ENCODE assay signal across 14 cellular contexts in genomic region chr2:224837558-224837957, GRCh38.
DNase-seq lines count a peak whose midpoint lies in the region; FAIRE-seq and TF ChIP-seq lines count a peak whose summit lies in the region.
"Had no signal": no experiment of that assay in that cellular context is flagged by ENCODE, and none has a peak within 500 bp of the region (broad histone marks: within the 10 kb centered on the region; RNA-seq: fewer than 3 reads in every experiment).

No MANE protein-coding gene starts in this region.

- no peak for TF ChIP-seq EP300 in suprapubic skin (IDR thresholded peaks at IDR 0.05)

- H3K4me1 ChIP-seq in kidney (ENCODE audit: control insufficient read depth in 1 of 2, insufficient read depth in 1 of 2, low read depth in 1 of 2, low read length in 2 of 2): no peaks in the 10 kb centered on the region
- H3K4me1 ChIP-seq in suprapubic skin: no peaks in the 10 kb centered on the region
- H3K4me1 ChIP-seq: uterus had no signal

- FAIRE-seq in kidney (lab: Jason Lieb, UNC): no peak
- FAIRE-seq: islet of Langerhans had no signal

- H3K27me3 Mint-ChIP-seq in activated T-helper 2 cell treated with anti-CD3 and anti-CD28 coated beads, Interferon-gamma antibody, Interleukin-2, Interleukin-4, amounts not matched to agents 10 μg/mL and 5 μg/mL and 100 μg/mL, durations not matched to agents 14 hours and 24 hours and 36 hours (ENCODE audit: low read depth): no peaks in the 10 kb centered on the region
- H3K27me3 Mint-ChIP-seq in nephron progenitor cell (ENCODE audit: low read depth, poor library complexity): peaks cover 7% of the 10 kb centered on the region

- no peaks in the 10 kb centered on the region for H3K4me1 Mint-ChIP-seq in activated T-helper 2 cell treated with anti-CD3 and anti-CD28 coated beads, Interferon-gamma antibody, Interleukin-2, Interleukin-4, amounts not matched to agents 10 μg/mL and 5 μg/mL and 100 μg/mL, durations not matched to agents 14 hours and 24 hours and 36 hours (ENCODE audit: low read depth)
- H3K4me1 Mint-ChIP-seq in nephron progenitor cell: no peaks in the 10 kb centered on the region

- TF ChIP-seq POLR2A in suprapubic skin (IDR thresholded peaks at IDR 0.05): no peak

- TF ChIP-seq CTCF in kidney (IDR thresholded peaks at IDR 0.05; ENCODE audit: borderline replicate concordance, extremely low read depth, insufficient read depth): no peak
- TF ChIP-seq CTCF in suprapubic skin (IDR thresholded peaks at IDR 0.05): no peak
- no peak for TF ChIP-seq CTCF in nephron progenitor cell (IDR thresholded peaks at IDR 0.05)

- no peaks in the 10 kb centered on the region for H3K9me3 ChIP-seq in kidney (ENCODE audit: control insufficient read depth in 1 of 2, low read length in 2 of 2)
- H3K9me3 ChIP-seq in suprapubic skin: no peaks in the 10 kb centered on the region
- H3K9me3 ChIP-seq: uterus had no signal

- H3K9me3 Mint-ChIP-seq in activated T-helper 2 cell treated with anti-CD3 and anti-CD28 coated beads, Interferon-gamma antibody, Interleukin-2, Interleukin-4, amounts not matched to agents 10 μg/mL and 5 μg/mL and 100 μg/mL, durations not matched to agents 14 hours and 24 hours and 36 hours: peaks cover 4% of the 10 kb centered on the region
- H3K9me3 Mint-ChIP-seq in nephron progenitor cell: no peaks in the 10 kb centered on the region

- H3K36me3 Mint-ChIP-seq in activated T-helper 2 cell treated with anti-CD3 and anti-CD28 coated beads, Interferon-gamma antibody, Interleukin-2, Interleukin-4, amounts not matched to agents 10 μg/mL and 5 μg/mL and 100 μg/mL, durations not matched to agents 14 hours and 24 hours and 36 hours (ENCODE audit: low read depth): peaks cover 93% of the 10 kb centered on the region
- H3K36me3 Mint-ChIP-seq in nephron progenitor cell (ENCODE audit: low read depth): no peaks in the 10 kb centered on the region

- H3K9ac ChIP-seq in kidney (ENCODE audit: low read length in 2 of 2): no peak overlapping the region

- H3K27me3 ChIP-seq in suprapubic skin: no peaks in the 10 kb centered on the region
- H3K27me3 ChIP-seq: uterus had no signal

- H3K36me3 ChIP-seq in kidney (ENCODE audit: control insufficient read depth in 1 of 2, insufficient read depth in 2 of 2, low read length in 2 of 2): no peaks in the 10 kb centered on the region
- no peaks in the 10 kb centered on the region for H3K36me3 ChIP-seq in suprapubic skin
- H3K36me3 ChIP-seq: uterus had no signal

- H3K4me3 Mint-ChIP-seq in activated T-helper 2 cell treated with anti-CD3 and anti-CD28 coated beads, Interferon-gamma antibody, Interleukin-2, Interleukin-4, amounts not matched to agents 10 μg/mL and 5 μg/mL and 100 μg/mL, durations not matched to agents 14 hours and 24 hours and 36 hours (ENCODE audit: low read depth): no peak overlapping the region
- H3K4me3 Mint-ChIP-seq in nephron progenitor cell: no peak overlapping the region

- intact Hi-C loops in activated T-helper 2 cell treated with anti-CD3 and anti-CD28 coated beads, Interferon-gamma antibody, Interleukin-2, Interleukin-4, amounts not matched to agents 10 μg/mL and 5 μg/mL and 100 μg/mL, durations not matched to agents 14 hours and 24 hours and 36 hours (cut with micrococcal nuclease): no loop called here
- intact Hi-C loops in kidney (cut with DNase I): no loop called here

- DNase-seq in A172 (ENCODE audit: low spot score): peak; percentile 94
- peak; percentile 80 for DNase-seq in GM03348 (ENCODE audit: low spot score)
- no peak for DNase-seq in activated T-helper 2 cell treated with anti-CD3 and anti-CD28 coated beads, Interferon-gamma antibody, Interleukin-2, Interleukin-4, amounts not matched to agents 10 μg/mL and 5 μg/mL and 100 μg/mL, durations not matched to agents 14 hours and 24 hours and 36 hours (ENCODE audit: low spot score)
- peak; percentile 20 for DNase-seq in foreskin melanocyte
- DNase-seq in kidney: no peak
- DNase-seq in suprapubic skin (ENCODE audit: low spot score in 2 of 2): no peak
- DNase-seq in nephron progenitor cell: no peak
- DNase-seq in NCI-H524 treated with DMSO at 0.1 percent for 48 hours (lab: John Stamatoyannopoulos, UW): no peak
- DNase-seq: activated effector memory CD4-positive, alpha-beta T cell treated with Interleukin-2 at 50 U/mL for 16 hours; effector CD8-positive, alpha-beta T cell; NCI-H2081 treated with DMSO at 0.1 percent for 48 hours; retina; uterus had no signal

- 87% methylated on average over 3 of the region's 3 CpGs for WGBS in suprapubic skin

- peak overlapping the region; percentile 12 for H3K27ac Mint-ChIP-seq in activated T-helper 2 cell treated with anti-CD3 and anti-CD28 coated beads, Interferon-gamma antibody, Interleukin-2, Interleukin-4, amounts not matched to agents 10 μg/mL and 5 μg/mL and 100 μg/mL, durations not matched to agents 14 hours and 24 hours and 36 hours
- no peak overlapping the region for H3K27ac Mint-ChIP-seq in nephron progenitor cell

- H3K27ac ChIP-seq in kidney (ENCODE audit: low read depth in 2 of 2, low read length in 2 of 2) (no peak overlapping the region), suprapubic skin (no peak overlapping the region)
- H3K27ac ChIP-seq: uterus had no signal

- no peak overlapping the region for H3K4me3 ChIP-seq in kidney (ENCODE audit: low read length in 2 of 2)
- no peak overlapping the region for H3K4me3 ChIP-seq in suprapubic skin
- H3K4me3 ChIP-seq: uterus had no signal

Comparison
In these comparisons a context has a peak if more than half of its experiments do, and no peak if none do; other contexts are left out.
1. DNase-seq: peak in A172 (single experiment), GM03348 (single experiment) and foreskin melanocyte (single experiment); none in activated T-helper 2 cell treated with anti-CD3 and anti-CD28 coated beads, Interferon-gamma antibody, Interleukin-2, Interleukin-4, amounts not matched to agents 10 μg/mL and 5 μg/mL and 100 μg/mL, durations not matched to agents 14 hours and 24 hours and 36 hours (single experiment), kidney (single experiment), suprapubic skin (0 of 2), nephron progenitor cell (single experiment) and NCI-H524 treated with DMSO at 0.1 percent for 48 hours (single experiment).